Comparison of ENCODE assay signal across 1 cellular context in the genomic region with DNA sequence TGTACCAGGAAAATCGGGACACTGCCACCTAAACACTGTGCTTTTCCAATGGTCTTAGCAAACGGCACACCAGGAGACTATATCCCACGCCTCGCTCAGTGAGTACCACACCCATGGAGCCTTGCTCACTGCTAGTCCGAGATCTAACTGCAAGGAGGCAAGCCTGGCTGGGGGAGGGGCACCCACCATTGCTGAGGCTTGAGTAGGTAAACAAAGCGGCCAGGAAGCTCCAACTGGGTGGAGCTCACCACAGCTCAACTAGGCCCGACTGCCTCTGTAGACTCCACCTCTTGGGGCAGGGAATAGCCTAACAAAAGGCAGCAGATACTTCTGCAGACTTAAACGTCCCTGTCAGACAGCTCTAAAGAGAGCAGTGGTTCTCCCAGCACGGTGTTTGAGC.
TF ChIP-seq lines count a peak whose summit lies in the region.
"Not testable (repeated sequence)": the region's sequence is repeated elsewhere in the genome, so short reads cannot be mapped to it uniquely, and the experiment has no call there.

No MANE protein-coding gene starts in this region.

TF ChIP-seq in HepG2, 621 proteins besides CTCF, POLR2A, EP300 and RAD21:
- TF ChIP-seq, protein P1, sequence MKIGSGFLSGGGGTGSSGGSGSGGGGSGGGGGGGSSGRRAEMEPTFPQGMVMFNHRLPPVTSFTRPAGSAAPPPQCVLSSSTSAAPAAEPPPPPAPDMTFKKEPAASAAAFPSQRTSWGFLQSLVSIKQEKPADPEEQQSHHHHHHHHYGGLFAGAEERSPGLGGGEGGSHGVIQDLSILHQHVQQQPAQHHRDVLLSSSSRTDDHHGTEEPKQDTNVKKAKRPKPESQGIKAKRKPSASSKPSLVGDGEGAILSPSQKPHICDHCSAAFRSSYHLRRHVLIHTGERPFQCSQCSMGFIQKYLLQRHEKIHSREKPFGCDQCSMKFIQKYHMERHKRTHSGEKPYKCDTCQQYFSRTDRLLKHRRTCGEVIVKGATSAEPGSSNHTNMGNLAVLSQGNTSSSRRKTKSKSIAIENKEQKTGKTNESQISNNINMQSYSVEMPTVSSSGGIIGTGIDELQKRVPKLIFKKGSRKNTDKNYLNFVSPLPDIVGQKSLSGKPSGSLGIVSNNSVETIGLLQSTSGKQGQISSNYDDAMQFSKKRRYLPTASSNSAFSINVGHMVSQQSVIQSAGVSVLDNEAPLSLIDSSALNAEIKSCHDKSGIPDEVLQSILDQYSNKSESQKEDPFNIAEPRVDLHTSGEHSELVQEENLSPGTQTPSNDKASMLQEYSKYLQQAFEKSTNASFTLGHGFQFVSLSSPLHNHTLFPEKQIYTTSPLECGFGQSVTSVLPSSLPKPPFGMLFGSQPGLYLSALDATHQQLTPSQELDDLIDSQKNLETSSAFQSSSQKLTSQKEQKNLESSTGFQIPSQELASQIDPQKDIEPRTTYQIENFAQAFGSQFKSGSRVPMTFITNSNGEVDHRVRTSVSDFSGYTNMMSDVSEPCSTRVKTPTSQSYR (CRISPR knock-in tag; IDR thresholded peaks at IDR 0.05; ENCODE audit: borderline replicate concordance) = peak; percentile 69; the same call in 1 of the 2 replicates
- not testable (repeated sequence) for TF ChIP-seq FOXA1 (IDR thresholded peaks at IDR 0.05)
- peak; percentile 33; the same call in 1 of the 2 replicates for TF ChIP-seq FOXA1 (CRISPR knock-in tag; IDR thresholded peaks at IDR 0.05)
TF ChIP-seq in HepG2: peak in this region for 2; not testable (repeated sequence) for 619.
